8 cellular contexts compared by ENCODE assay signal in the genomic region with DNA sequence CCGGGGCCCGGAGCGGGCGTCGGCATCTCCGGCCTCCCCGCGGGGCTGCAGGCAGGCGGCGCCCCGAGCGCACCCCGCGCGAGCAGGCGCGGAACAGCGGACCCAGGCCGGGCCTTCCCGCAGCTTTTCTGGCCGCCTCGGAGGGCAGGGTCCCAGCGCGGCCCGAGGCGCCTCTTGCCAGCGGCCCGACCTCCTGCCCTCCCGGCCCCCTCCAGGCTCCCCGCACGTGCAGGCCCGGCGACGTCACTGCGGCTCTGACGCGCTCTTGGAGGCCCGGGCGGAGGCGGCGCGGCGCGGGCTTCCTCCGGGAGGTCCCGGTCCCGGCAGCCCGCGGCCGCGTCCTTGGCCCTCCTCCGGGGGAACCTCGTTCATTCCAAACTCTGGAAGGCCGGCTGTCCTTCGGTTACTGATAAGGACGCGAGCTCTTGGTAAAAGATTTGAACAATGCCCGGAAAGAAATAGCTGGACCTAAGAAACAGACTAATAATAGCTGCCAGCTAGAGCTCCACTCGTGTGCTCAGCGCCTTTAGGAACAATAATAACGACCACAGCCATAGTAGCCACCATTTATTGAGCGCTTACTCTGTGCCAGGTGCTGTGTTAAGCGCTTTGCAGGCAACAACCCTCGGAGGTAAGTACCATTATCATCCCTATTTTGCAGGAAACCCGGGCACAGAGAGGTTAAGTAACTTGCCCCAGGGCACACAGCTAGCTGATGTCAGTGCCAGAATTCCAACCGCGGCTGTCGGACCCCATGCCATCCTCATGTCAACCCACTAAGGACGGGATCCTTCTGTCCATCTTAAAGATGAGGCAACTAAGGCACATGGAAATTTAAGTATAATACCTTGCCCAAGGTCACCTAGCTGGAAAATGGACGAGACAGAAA. TPM values are rescaled to one million over a fixed set of nuclear protein-coding genes. Genes with fewer than 3 reads are reported as not detected.
DNase-seq lines count a peak whose midpoint lies in the region; ATAC-seq and TF ChIP-seq lines count a peak whose summit lies in the region.

No MANE protein-coding gene starts in this region.

- no peaks in the 10 kb centered on the region for H3K79me2 ChIP-seq in Loucy (ENCODE audit: insufficient read depth, low read length)

- H3K9me2 ChIP-seq in Loucy (replicated peaks; ENCODE audit: low read depth, low read length), result no peaks in the 10 kb centered on the region

- peak overlapping the region; percentile 48 for H2AFZ ChIP-seq in Loucy (ENCODE audit: low read length)

- 0 out of 2 replicates have a peak, but pooled peaks cover 3% of the 10 kb centered on the region for H3F3A ChIP-seq in Loucy (ENCODE audit: low read depth)

- intact Hi-C loops in left lung (cut with DNase I), result loop anchor here in 1 of 2 donors (10.0 kb wide), 1 partner anchor 114 kb away; a partner anchor contains a TSS

- H3K27ac ChIP-seq in left lung, result peak overlapping the region; percentile 89 to 91

- H3K9ac ChIP-seq in Loucy (ENCODE audit: low read depth, low read length, poor library complexity, severe bottlenecking), result no peak overlapping the region

- no peaks in the 10 kb centered on the region for H3K27me3 ChIP-seq in Loucy (ENCODE audit: insufficient read depth, low read length, poor library complexity, severe bottlenecking)
- peaks cover 0 to 16% of the 10 kb centered on the region in 2 donors for H3K27me3 ChIP-seq in left lung

- H3K4me2 ChIP-seq in Loucy (ENCODE audit: low read depth, low read length, poor library complexity, severe bottlenecking), result peak overlapping the region; percentile 69

- H4K20me1 ChIP-seq in Loucy (ENCODE audit: insufficient read depth, low read length, poor library complexity, severe bottlenecking), result no peaks in the 10 kb centered on the region

- DNase-seq in DMS53 treated with DMSO at 0.1 percent for 48 hours (lab: John Stamatoyannopoulos, UW; ENCODE audit: unreplicated experiment) (peak; percentile 27), choroid plexus epithelial cell (ENCODE audit: low read depth) (peak; percentile 57), left lung (peak; percentile 83 to 95), GOT3 (lab: John Stamatoyannopoulos, UW) (no peak)
- DNase-seq in activated CD4-positive, alpha-beta T cell treated with anti-CD3 and anti-CD28 coated beads for 1 hour, result peak; percentile 45
- DNase-seq in stimulated activated CD4-positive, alpha-beta T cell treated with anti-CD3 and anti-CD28 coated beads, Interleukin-2, amount 100 ng/mL, for 48 hours, result peak; percentile 49 to 58

- H3K4me1 ChIP-seq in Loucy (ENCODE audit: insufficient read depth, low read length, poor library complexity, severe bottlenecking), result peaks cover 16% of the 10 kb centered on the region
- H3K4me1 ChIP-seq in left lung, result peaks cover 21 to 52% of the 10 kb centered on the region in 2 donors

- H3K4me3 ChIP-seq in Loucy (ENCODE audit: low read length, poor library complexity, severe bottlenecking) (peak overlapping the region; percentile 52), choroid plexus epithelial cell (ENCODE audit: low read depth, low read length) (peak overlapping the region; percentile 59), left lung (peak overlapping the region; percentile 52 to 58)

- H3K36me3 ChIP-seq in Loucy (ENCODE audit: insufficient read depth, low read length) (no peaks in the 10 kb centered on the region), left lung (no peaks in the 10 kb centered on the region)

- no peak for TF ChIP-seq CTCF in Loucy (conservative IDR thresholded peaks at IDR 0.05; ENCODE audit: low read length)
- TF ChIP-seq CTCF in choroid plexus epithelial cell (conservative IDR thresholded peaks at IDR 0.05; ENCODE audit: low read depth, low read length), result no peak
- TF ChIP-seq CTCF in left lung (IDR thresholded peaks at IDR 0.05), result no peak

- H3K9me3 ChIP-seq in Loucy (ENCODE audit: insufficient read depth, low read depth, low read length) (no peaks in the 10 kb centered on the region), left lung (no peaks in the 10 kb centered on the region)

- ATAC-seq in left lung (peak; percentile 60), HG02852 (IDR thresholded peaks at IDR 0.05; ENCODE audit: unreplicated experiment) (no peak)

RNA-seq across cellular contexts. Expression of a gene that starts 39.1 kb away (rescaled TPM):
- 10 to 100 TPM; 40.5 to 59.3 TPM for total RNA-seq in left lung
